In the genomic region with DNA sequence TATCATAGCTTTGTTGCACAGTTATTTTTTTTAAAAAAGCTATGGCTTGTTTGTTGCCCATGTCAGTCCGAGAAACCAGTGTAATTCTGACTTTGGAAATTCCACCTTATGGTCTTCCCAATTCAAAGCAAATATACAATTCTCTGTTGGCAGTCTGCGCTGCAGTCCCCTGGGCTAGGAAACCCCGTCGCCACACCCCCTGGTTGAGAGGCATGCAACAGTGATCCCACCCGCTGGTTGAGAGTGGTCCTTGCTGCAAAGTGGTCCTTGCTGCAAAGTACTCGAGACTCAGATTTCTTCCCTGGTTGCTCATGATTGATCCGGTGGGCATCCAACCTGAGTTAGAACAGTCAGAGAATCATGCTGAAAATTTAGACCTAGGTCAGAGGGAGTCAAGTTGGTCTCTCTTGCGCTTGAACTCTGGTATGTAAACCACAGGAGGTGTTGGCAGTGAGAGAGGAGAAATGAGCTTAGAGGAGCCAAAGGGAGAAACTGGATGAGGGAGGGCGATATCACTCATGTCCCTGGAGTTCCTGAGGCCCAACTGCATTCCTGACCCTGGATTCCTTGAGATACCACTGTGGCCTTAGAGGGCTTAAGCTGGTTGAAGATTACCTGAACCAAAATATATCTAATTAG, we compare ENCODE assay signal across 20 cellular contexts. TPM values are rescaled to one million over a fixed set of nuclear protein-coding genes. Genes with fewer than 3 reads are reported as not detected.
A peak's percentile ranks its signal among the peaks of the same experiment; 100 is the strongest.
DNase-seq lines count a peak whose midpoint lies in the region; ATAC-seq and TF ChIP-seq lines count a peak whose summit lies in the region.
"Had no signal": no experiment of that assay in that cellular context is flagged by ENCODE, and none has a peak within 500 bp of the region (broad histone marks: within the 10 kb centered on the region; RNA-seq: fewer than 3 reads in every experiment).

No MANE protein-coding gene starts in this region.

- H3K4me3 Mint-ChIP-seq in CD4-positive, alpha-beta memory T cell, result no peak overlapping the region
- H3K4me3 Mint-ChIP-seq: B cell had no signal

- no peak overlapping the region for H3K18ac ChIP-seq in IMR-90 (ENCODE audit: low read depth, low read length)

- H3K4ac ChIP-seq in IMR-90 (ENCODE audit: low read depth, low read length), result no peak overlapping the region

- H3K27ac ChIP-seq in IMR-90 (ENCODE audit: insufficient read depth, low read length) (no peak overlapping the region), osteoblast (ENCODE audit: low read depth, low read length) (no peak overlapping the region), A673 (ENCODE audit: low read depth, low read length, poor library complexity, severe bottlenecking) (no peak overlapping the region)
- no peak overlapping the region for H3K27ac ChIP-seq in CD4-positive, alpha-beta memory T cell (ENCODE audit: low read depth, low read length)
- H3K27ac ChIP-seq: KMS-11, neutrophil had no signal

- H4K20me1 ChIP-seq in IMR-90 (ENCODE audit: insufficient read depth, low read length) (peaks cover 14% of the 10 kb centered on the region; the same call in 1 of the 2 replicates), osteoblast (ENCODE audit: insufficient read depth, low read length) (no peaks in the 10 kb centered on the region)

- H3K79me2 ChIP-seq in osteoblast (ENCODE audit: insufficient read depth, low read length), result no peaks in the 10 kb centered on the region

- no peak overlapping the region; the same call in 1 of the 2 replicates for H2BK20ac ChIP-seq in IMR-90 (ENCODE audit: low read depth, low read length)

- H3K4me3 ChIP-seq in IMR-90 (ENCODE audit: insufficient read depth, low read depth, low read length) (no peak overlapping the region), choroid plexus epithelial cell (ENCODE audit: low read depth, low read length) (no peak overlapping the region), osteoblast (ENCODE audit: insufficient read depth, low read length) (no peak overlapping the region), A673 (ENCODE audit: low read depth, low read length, poor library complexity, severe bottlenecking) (no peak overlapping the region)
- no peak overlapping the region for H3K4me3 ChIP-seq in CD4-positive, alpha-beta memory T cell (ENCODE audit: low read length in 2 of 2)
- H3K4me3 ChIP-seq: breast epithelium had no signal

- dilution Hi-C loops in IMR-90 (cut with HindIII; ENCODE audit: low sequenced_read_pairs, unreplicated experiment), result no loop called here

- peaks cover 18% of the 10 kb centered on the region for H3K27me3 ChIP-seq in IMR-90 (ENCODE audit: control insufficient read depth, insufficient read depth, low read length)
- no peaks in the 10 kb centered on the region for H3K27me3 ChIP-seq in osteoblast (ENCODE audit: insufficient read depth, low read length)
- no peaks in the 10 kb centered on the region for H3K27me3 ChIP-seq in A673 (replicated peaks; ENCODE audit: insufficient read depth, low read depth, low read length, poor library complexity)
- no peaks in the 10 kb centered on the region for H3K27me3 ChIP-seq in CD4-positive, alpha-beta memory T cell (ENCODE audit: insufficient read depth, low read length)
- H3K27me3 ChIP-seq: neutrophil had no signal

- H2BK120ac ChIP-seq in IMR-90 (ENCODE audit: low read depth, low read length), result no peak overlapping the region

- no peaks in the 10 kb centered on the region for H3K4me1 Mint-ChIP-seq in CD4-positive, alpha-beta memory T cell
- H3K4me1 Mint-ChIP-seq: B cell had no signal

- no peak overlapping the region; the same call in 1 of the 2 replicates for H3K14ac ChIP-seq in IMR-90 (replicated peaks; ENCODE audit: low read depth, low read length)

- POLR2A ChIA-PET in IMR-90 (lab: Charles Lee; ENCODE audit: unreplicated experiment) (no interaction called here), A673 (lab: Charles Lee; ENCODE audit: low non-redundant PET) (no interaction called here)
- POLR2A ChIA-PET in CD4-positive, alpha-beta memory T cell (lab: Charles Lee; ENCODE audit: partially characterized antibody), result no interaction called here

- H4K91ac ChIP-seq in IMR-90 (ENCODE audit: insufficient read depth, low read depth, low read length), result no peak overlapping the region

- in situ Hi-C loops in Caki2 (cut with HindIII; ENCODE audit: low pct_unique_long_range_greater_than_20kb, low sequenced_read_pairs) (no loop called here), IMR-90 (cut with MboI; ENCODE audit: low sequenced_read_pairs) (no loop called here)

- H3K36me3 Mint-ChIP-seq in CD4-positive, alpha-beta memory T cell, result no peaks in the 10 kb centered on the region
- H3K36me3 Mint-ChIP-seq: activated naive CD4-positive, alpha-beta T cell treated with anti-CD3 and anti-CD28 coated beads, Interleukin-2, amount 50 U/mL, for 72 hours had no signal

- no peak overlapping the region for H4K5ac ChIP-seq in IMR-90 (ENCODE audit: low read depth, low read length)

- no peak overlapping the region for H2AK9ac ChIP-seq in IMR-90 (replicated peaks; ENCODE audit: low read depth, low read length, poor library complexity)

- H3K9me3 Mint-ChIP-seq in CD4-positive, alpha-beta memory T cell, result no peaks in the 10 kb centered on the region
- H3K9me3 Mint-ChIP-seq: activated naive CD4-positive, alpha-beta T cell treated with anti-CD3 and anti-CD28 coated beads, Interleukin-2, amount 50 U/mL, for 72 hours had no signal

- H3K79me1 ChIP-seq in IMR-90 (ENCODE audit: low read depth in 1 of 2, low read length in 2 of 2), result no peaks in the 10 kb centered on the region

- peak; percentile 34; the same call in 1 of the 2 replicates for ATAC-seq in IMR-90 (ENCODE audit: low read depth)
- no peak for ATAC-seq in HG02623 (IDR thresholded peaks at IDR 0.05; ENCODE audit: unreplicated experiment)
- ATAC-seq: activated naive CD4-positive, alpha-beta T cell treated with anti-CD3 and anti-CD28 coated beads, Interleukin-2, amount 50 U/mL, for 72 hours; sciatic nerve had no signal

- peaks cover 34% of the 10 kb centered on the region for H3K4me1 ChIP-seq in IMR-90 (ENCODE audit: control insufficient read depth, insufficient read depth, low read length)
- H3K4me1 ChIP-seq in osteoblast (ENCODE audit: insufficient read depth, low read length), result peaks cover 59% of the 10 kb centered on the region
- peaks cover 9% of the 10 kb centered on the region for H3K4me1 ChIP-seq in A673 (ENCODE audit: insufficient read depth, low read length, poor library complexity, severe bottlenecking)
- H3K4me1 ChIP-seq in CD4-positive, alpha-beta memory T cell (ENCODE audit: insufficient read depth, low read length), result no peaks in the 10 kb centered on the region

- H3K23ac ChIP-seq in IMR-90 (ENCODE audit: low read depth, low read length), result no peak overlapping the region

- H3K27ac Mint-ChIP-seq in CD4-positive, alpha-beta memory T cell, result no peak overlapping the region
- H3K27ac Mint-ChIP-seq: activated naive CD4-positive, alpha-beta T cell treated with anti-CD3 and anti-CD28 coated beads, Interleukin-2, amount 50 U/mL, for 72 hours; B cell had no signal

- H2BK5ac ChIP-seq in IMR-90 (ENCODE audit: low read depth, low read length, poor library complexity, severe bottlenecking), result no peak overlapping the region

- 88% methylated on average over 6 of the region's 9 CpGs; no CpG with 5 or more reads in 1 of the 2 experiments for WGBS in IMR-90 (ENCODE audit: extremely low coverage in 2 of 2, insufficient read length in 1 of 2), 2 experiments

- TF ChIP-seq RAD21 in IMR-90 (IDR thresholded peaks at IDR 0.05; ENCODE audit: low read length), result no peak

- intact Hi-C loops in IMR-90 (cut with micrococcal nuclease), result no loop called here
- intact Hi-C loops in A673 (cut with micrococcal nuclease; ENCODE audit: unreplicated experiment), result no loop called here
- intact Hi-C loops in CD4-positive, alpha-beta memory T cell (cut with micrococcal nuclease), result no loop called here

- H3K4me2 ChIP-seq in IMR-90 (ENCODE audit: low read depth, low read length) (0 out of 2 replicates have a peak overlapping the region, but pooled peaks have one; percentile 10), osteoblast (ENCODE audit: insufficient read depth, low read length) (peak overlapping the region; percentile 0)
- H3K4me2 ChIP-seq: KMS-11 had no signal

- no peak overlapping the region for H3K9ac ChIP-seq in IMR-90 (ENCODE audit: low read depth, low read length)
- H3K9ac ChIP-seq: KMS-11 had no signal

- TF ChIP-seq CTCF in IMR-90 (conservative IDR thresholded peaks at IDR 0.05; ENCODE audit: low read depth, low read length) (no peak), choroid plexus epithelial cell (conservative IDR thresholded peaks at IDR 0.05; ENCODE audit: low read depth, low read length) (no peak), osteoblast (IDR thresholded peaks at IDR 0.05; ENCODE audit: extremely low read depth, low read depth, low read length) (no peak), A673 (conservative IDR thresholded peaks at IDR 0.05; ENCODE audit: low read depth, low read length) (no peak)

- H4K8ac ChIP-seq in IMR-90 (ENCODE audit: low read depth in 2 of 2, low read length in 2 of 2), result no peak overlapping the region

- no peak overlapping the region for H3K56ac ChIP-seq in IMR-90 (ENCODE audit: extremely low read depth, insufficient read depth, low read length)

- BruUV-seq in IMR-90 (replicated peaks; lab: Mats Ljungman, UMichigan) (no TSS peak), A673 (replicated peaks; lab: Mats Ljungman, UMichigan) (no TSS peak)

- TF ChIP-seq POLR2A in IMR-90 (IDR thresholded peaks at IDR 0.05; ENCODE audit: low read depth, low read length), result no peak

- H2BK15ac ChIP-seq in IMR-90 (ENCODE audit: low read depth, low read length), result no peak overlapping the region

- CTCF ChIA-PET in IMR-90 (lab: Yijun Ruan, JAX) (interaction anchor here (1.8 kb wide), 1 partner anchor 45 kb away, joined by 7 read pairs; a partner anchor contains a TSS), A673 (lab: Charles Lee) (no interaction called here)
- CTCF ChIA-PET in CD4-positive, alpha-beta memory T cell (lab: Charles Lee; ENCODE audit: partially characterized antibody), result interaction anchor here (1.2 kb wide), 1 partner anchor 10 kb away, joined by 4 read pairs; no protein-coding TSS in a partner anchor

- H3K27me3 Mint-ChIP-seq in CD4-positive, alpha-beta memory T cell, result peaks cover 5 to 8% of the 10 kb centered on the region in 2 donors

- DNase-seq in Caki2 (ENCODE audit: low read depth), result peak; percentile 54
- DNase-seq in IMR-90, result no peak
- peak; percentile 73 for DNase-seq in choroid plexus epithelial cell (ENCODE audit: low read depth)
- DNase-seq in osteoblast (ENCODE audit: insufficient read length, low spot score, missing footprints), result no peak
- no peak for DNase-seq in A673 (ENCODE audit: low spot score)
- DNase-seq in DMS53 (lab: John Stamatoyannopoulos, UW), result no peak
- no peak for DNase-seq in CD4-positive, alpha-beta memory T cell
- DNase-seq: activated CD4-positive, alpha-beta T cell treated with anti-CD3 and anti-CD28 coated beads, Interleukin-2, amount 50 U/mL, for 4 hours; activated T-cell treated with anti-CD3 and anti-CD28 coated beads, Interleukin-2, amount 50 U/mL, for 1 hour; effector CD4-positive, alpha-beta T cell; GOT3; hippocampal formation; stimulated activated CD4-positive, alpha-beta T cell treated with anti-CD3 and anti-CD28 coated beads, Interleukin-4, amount 100 ng/mL, for 1 hour had no signal

- peaks cover 24% of the 10 kb centered on the region for H3K9me1 ChIP-seq in IMR-90 (ENCODE audit: insufficient read depth, low read length)

- H2AFZ ChIP-seq in IMR-90 (replicated peaks; ENCODE audit: low read length, poor library complexity) (no peak overlapping the region), osteoblast (ENCODE audit: low read length) (no peak overlapping the region)

- H3K36me3 ChIP-seq in IMR-90 (ENCODE audit: control insufficient read depth, insufficient read depth, low read length) (no peaks in the 10 kb centered on the region), osteoblast (ENCODE audit: insufficient read depth, low read length) (no peaks in the 10 kb centered on the region), A673 (ENCODE audit: insufficient read depth, low read length, poor library complexity, severe bottlenecking) (no peaks in the 10 kb centered on the region)
- no peaks in the 10 kb centered on the region for H3K36me3 ChIP-seq in CD4-positive, alpha-beta memory T cell (ENCODE audit: insufficient read depth, low read length)
- H3K36me3 ChIP-seq: breast epithelium, neutrophil had no signal

- no peak overlapping the region; the same call in 1 of the 2 replicates for H2AK5ac ChIP-seq in IMR-90 (ENCODE audit: low read depth, low read length)

- H3K9me3 ChIP-seq in IMR-90 (ENCODE audit: control insufficient read depth, insufficient read depth, low read length) (no peaks in the 10 kb centered on the region), osteoblast (ENCODE audit: low read depth, low read length) (no peaks in the 10 kb centered on the region), A673 (ENCODE audit: low read depth, low read length, poor library complexity, severe bottlenecking) (no peaks in the 10 kb centered on the region)
- no peaks in the 10 kb centered on the region for H3K9me3 ChIP-seq in CD4-positive, alpha-beta memory T cell (ENCODE audit: control insufficient read depth in 1 of 2, low read length in 2 of 2)
- H3K9me3 ChIP-seq: breast epithelium, neutrophil had no signal

RNA-seq across cellular contexts. Expression of a gene that starts 45.0 kb away (rescaled TPM):
- total RNA-seq in Caki2 (2014; rRNA removed; shearing (Covaris generic); ENCODE audit: low replicate concordance), result 54.6 and 68.4 TPM in 2 replicates
- total RNA-seq in IMR-90 (2012; rRNA removed) (50.5 and 81.9 TPM in 2 replicates), osteoblast (95.2 and 109 TPM in 2 replicates), A673 (2021) (17.1 and 27.3 TPM in 2 replicates)
- polyA plus RNA-seq in IMR-90 (2012; rRNA removed), result 30.6 and 40.5 TPM in 2 replicates
- 8.4 and 11.5 TPM in 2 replicates for polyA plus RNA-seq in IMR-90 (2012; cell fraction: cytosol; rRNA removed)
- 9.1 and 33.6 TPM in 2 replicates for polyA plus RNA-seq in IMR-90 (2012; cell fraction: nucleus; rRNA removed; ENCODE audit: low replicate concordance)
- 100 to 1,000 TPM; 118 to 119 TPM for total RNA-seq in CD4-positive, alpha-beta memory T cell
- 100 to 1,000 TPM; 139 to 168 TPM for polyA plus RNA-seq in CD4-positive, alpha-beta memory T cell

Comparison
In these comparisons a context has a peak if more than half of its experiments do, and no peak if none do; other contexts are left out.
1. DNase-seq: peak in Caki2 (single experiment) and choroid plexus epithelial cell (single experiment); none in IMR-90 (single experiment), osteoblast (single experiment), A673 (single experiment), DMS53 (single experiment) and CD4-positive, alpha-beta memory T cell (0 of 5).